Comparison of ENCODE assay signal across 20 cellular contexts in the genomic region with DNA sequence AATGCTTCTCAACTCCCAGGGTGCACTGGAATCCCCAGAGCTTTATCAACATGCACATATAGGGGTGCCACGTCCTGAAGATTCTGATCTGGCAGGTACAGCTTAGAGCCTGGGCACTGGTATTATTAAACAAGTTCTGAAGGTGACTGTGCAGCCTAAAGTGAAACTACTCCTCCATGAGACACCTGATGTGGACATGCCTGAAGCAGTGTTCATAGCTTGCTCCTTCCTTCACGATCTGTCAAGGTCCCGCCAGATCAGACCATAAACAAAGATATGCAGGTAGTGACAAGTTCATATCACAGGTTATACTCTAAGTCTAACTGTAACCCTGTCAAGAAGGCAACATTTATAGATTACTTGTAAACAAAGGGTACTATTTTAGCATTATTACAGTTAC.
"Had no signal": no experiment of that assay in that cellular context is flagged by ENCODE, and none has a peak within 500 bp of the region (broad histone marks: within the 10 kb centered on the region; RNA-seq: fewer than 3 reads in every experiment).

No MANE protein-coding gene starts in this region.

- H3K4me1 ChIP-seq: breast epithelium had no signal

- H3K9me3 ChIP-seq: breast epithelium, heart left ventricle, left ventricle myocardium inferior, SK-N-SH had no signal

- H3K9me3 Mint-ChIP-seq: activated naive CD8-positive, alpha-beta T cell treated with anti-CD3 and anti-CD28 coated beads, Interleukin-2, amount 10 ng/mL, durations not matched to agents 7 days and 5 days; neural progenitor cell had no signal

- H3K27me3 Mint-ChIP-seq: activated naive CD8-positive, alpha-beta T cell treated with anti-CD3 and anti-CD28 coated beads, Interleukin-2, amount 10 ng/mL, durations not matched to agents 7 days and 5 days had no signal

- H3K27ac ChIP-seq: breast epithelium, heart left ventricle, left ventricle myocardium inferior, neural progenitor cell, parathyroid adenoma, WERI-Rb-1 had no signal

- DNase-seq: activated CD4-positive, alpha-beta T cell treated with anti-CD3 and anti-CD28 coated beads for 4 hours; activated gamma-delta T cell; activated naive CD8-positive, alpha-beta T cell treated with anti-CD3 and anti-CD28 coated beads, Interleukin-2, amount 10 ng/mL, durations not matched to agents 7 days and 5 days; activated T-cell treated with anti-CD3 and anti-CD28 coated beads, Interleukin-2, amount 50 U/mL, for 1 hour; aorta; dorsolateral prefrontal cortex; foreskin melanocyte; heart left ventricle; islet precursor cell; left ventricle myocardium inferior; mesendoderm; right cardiac atrium; SK-N-SH; stimulated activated naive CD4-positive, alpha-beta T cell; T-helper 1 cell had no signal

- H3K27ac Mint-ChIP-seq: activated naive CD8-positive, alpha-beta T cell treated with anti-CD3 and anti-CD28 coated beads, Interleukin-2, amount 10 ng/mL, durations not matched to agents 7 days and 5 days had no signal

- H3K4me3 Mint-ChIP-seq: activated naive CD8-positive, alpha-beta T cell treated with anti-CD3 and anti-CD28 coated beads, Interleukin-2, amount 10 ng/mL, durations not matched to agents 7 days and 5 days; neural progenitor cell had no signal

- H3K4me3 ChIP-seq: breast epithelium, dorsolateral prefrontal cortex, heart left ventricle, left ventricle myocardium inferior, neural progenitor cell, smooth muscle cell had no signal

- H3K27me3 ChIP-seq: breast epithelium, dorsolateral prefrontal cortex, heart left ventricle, neural progenitor cell had no signal
